Comparison of ENCODE assay signal across 15 cellular contexts in genomic region chr10:76127984-76128589, GRCh38.
DNase-seq lines count a peak whose midpoint lies in the region; ATAC-seq and TF ChIP-seq lines count a peak whose summit lies in the region.
"Had no signal": no experiment of that assay in that cellular context is flagged by ENCODE, and none has a peak within 500 bp of the region (broad histone marks: within the 10 kb centered on the region; RNA-seq: fewer than 3 reads in every experiment).

No MANE protein-coding gene starts in this region.

- H3K4me1 Mint-ChIP-seq in neural progenitor cell, result peaks cover 26% of the 10 kb centered on the region
- H3K4me1 Mint-ChIP-seq: CD8-positive, alpha-beta memory T cell had no signal

- ATAC-seq in upper lobe of right lung, result peak; percentile 68
- ATAC-seq: HCT116, K562 had no signal

- TF ChIP-seq CTCF in fibroblast of pulmonary artery (IDR thresholded peaks at IDR 0.05; ENCODE audit: low read length, missing control alignments), result no peak
- TF ChIP-seq CTCF in neural progenitor cell (IDR thresholded peaks at IDR 0.05), result no peak
- TF ChIP-seq CTCF in upper lobe of right lung (IDR thresholded peaks at IDR 0.05), result no peak

- peaks cover 4% of the 10 kb centered on the region for H3F3A ChIP-seq in neural progenitor cell (ENCODE audit: low read depth)

- intact Hi-C loops in upper lobe of right lung (cut with DNase I), result no loop called here

- H3K9me3 ChIP-seq in neural progenitor cell (ENCODE audit: low read depth), result no peaks in the 10 kb centered on the region
- no peaks in the 10 kb centered on the region for H3K9me3 ChIP-seq in upper lobe of right lung

- peaks cover 26% of the 10 kb centered on the region for H3K4me1 ChIP-seq in neural progenitor cell
- peaks cover 11% of the 10 kb centered on the region for H3K4me1 ChIP-seq in upper lobe of right lung

- H3K27me3 Mint-ChIP-seq in neural progenitor cell (ENCODE audit: insufficient read depth, low read depth), result peaks cover 4% of the 10 kb centered on the region
- H3K27me3 Mint-ChIP-seq: CD8-positive, alpha-beta memory T cell had no signal

- peaks cover 6% of the 10 kb centered on the region for H3K9me3 Mint-ChIP-seq in neural progenitor cell

- no peak overlapping the region for H2AFZ ChIP-seq in neural progenitor cell (replicated peaks)
- H2AFZ ChIP-seq: GM23248 had no signal

- DNase-seq in fibroblast of pulmonary artery (ENCODE audit: low read depth) (peak; percentile 69), neural progenitor cell (ENCODE audit: low spot score) (no peak), upper lobe of right lung (peak; percentile 74), NCI-H146 treated with DMSO at 0.1 percent for 48 hours (lab: John Stamatoyannopoulos, UW; ENCODE audit: unreplicated experiment) (no peak), LoVo (ENCODE audit: low spot score) (no peak)
- no peak for DNase-seq in activated CD4-positive, CD25-positive, alpha-beta regulatory T cell (lab: John Stamatoyannopoulos, UW)
- DNase-seq: CD8-positive, alpha-beta memory T cell; GM23248; NCI-H1048; NCI-H2227 treated with DMSO at 0.1 percent for 48 hours; NCI-H526 treated with DMSO at 0.1 percent for 48 hours; NK-92 treated with Interleukin-12 subunit alpha and Interleukin-12 subunit beta, amount 100 ng/mL, for 24 hours had no signal

- H3K27me3 ChIP-seq in neural progenitor cell (no peaks in the 10 kb centered on the region), upper lobe of right lung (no peaks in the 10 kb centered on the region)

- peak overlapping the region; percentile 59 for H3K27ac Mint-ChIP-seq in neural progenitor cell
- H3K27ac Mint-ChIP-seq: CD8-positive, alpha-beta memory T cell had no signal

- H3K36me3 ChIP-seq in neural progenitor cell, result no peaks in the 10 kb centered on the region
- no peaks in the 10 kb centered on the region for H3K36me3 ChIP-seq in upper lobe of right lung

- H3K4me3 ChIP-seq in fibroblast of pulmonary artery (replicated peaks; ENCODE audit: low read depth, low read length) (no peak overlapping the region), neural progenitor cell (no peak overlapping the region), upper lobe of right lung (no peak overlapping the region)
- H3K4me3 ChIP-seq: GM23248, K562 had no signal

- no peak overlapping the region for H3K4me3 Mint-ChIP-seq in neural progenitor cell
- H3K4me3 Mint-ChIP-seq: CD8-positive, alpha-beta memory T cell had no signal

- H4K20me1 ChIP-seq in neural progenitor cell (ENCODE audit: low read depth), result no peaks in the 10 kb centered on the region

- H3K27ac ChIP-seq in neural progenitor cell (no peak overlapping the region), upper lobe of right lung (peak overlapping the region; percentile 51)
- H3K27ac ChIP-seq: GM23248 had no signal

- H3K4me2 ChIP-seq in neural progenitor cell, result no peak overlapping the region

- no peak overlapping the region for H3K9ac ChIP-seq in neural progenitor cell
- H3K9ac ChIP-seq: GM23248 had no signal

- H3K36me3 Mint-ChIP-seq in neural progenitor cell, result peaks cover 4% of the 10 kb centered on the region
- H3K36me3 Mint-ChIP-seq: CD8-positive, alpha-beta memory T cell had no signal

- H3K79me2 ChIP-seq in neural progenitor cell (ENCODE audit: low read depth), result no peaks in the 10 kb centered on the region

TF ChIP-seq in PFSK-1, 5 proteins besides CTCF, POLR2A, EP300 and RAD21:
- TF ChIP-seq SIN3A (IDR thresholded peaks at IDR 0.05; ENCODE audit: borderline replicate concordance, insufficient read depth, low read length), result no peak
- peak; percentile 94 for TF ChIP-seq FOXP2 (optimal IDR thresholded peaks at IDR 0.05; ENCODE audit: borderline replicate concordance, extremely low read depth, extremely low read length, insufficient read depth)
- no peak for TF ChIP-seq POLR2AphosphoS5 (IDR thresholded peaks at IDR 0.05; ENCODE audit: low read depth, low read length)
- peak; percentile 66 to 71; a peak in 2 of 4 replicates for TF ChIP-seq REST (IDR thresholded peaks at IDR 0.05; ENCODE audit: insufficient read depth in 1 of 2, low read depth in 2 of 2, low read length in 2 of 2)
TF ChIP-seq in PFSK-1: peak in this region for 2.

Comparison
In these comparisons a context has a peak if more than half of its experiments do, and no peak if none do; other contexts are left out.
1. DNase-seq: peak in fibroblast of pulmonary artery (single experiment) and upper lobe of right lung (single experiment); none in neural progenitor cell (single experiment), NCI-H146 treated with DMSO at 0.1 percent for 48 hours (single experiment), activated CD4-positive, CD25-positive, alpha-beta regulatory T cell (0 of 4) and LoVo (single experiment).